1 cellular context compared by ENCODE assay signal in genomic region chr17:17093764-17094163, GRCh38.
TF ChIP-seq lines count a peak whose summit lies in the region.

No MANE protein-coding gene starts in this region.

TF ChIP-seq in H1, 55 proteins besides CTCF, POLR2A, EP300 and RAD21:
- TF ChIP-seq CBX8 (IDR thresholded peaks at IDR 0.05; ENCODE audit: borderline replicate concordance, low read depth, low read length) (no peak), BRCA1 (IDR thresholded peaks at IDR 0.05; ENCODE audit: low read depth, low read length) (no peak), FOSL1 (IDR thresholded peaks at IDR 0.05; ENCODE audit: insufficient read depth, low read depth, low read length) (no peak), TCF12 (IDR thresholded peaks at IDR 0.05; ENCODE audit: low read depth, low read length) (no peak), GTF2F1 (IDR thresholded peaks at IDR 0.05; ENCODE audit: borderline replicate concordance, low read depth, low read length) (no peak), RXRA (IDR thresholded peaks at IDR 0.05; ENCODE audit: insufficient read depth, low read depth, low read length) (no peak), RFX5 (IDR thresholded peaks at IDR 0.05; ENCODE audit: borderline replicate concordance, low read depth, low read length) (no peak), EGR1 (IDR thresholded peaks at IDR 0.05; ENCODE audit: borderline replicate concordance, low read depth, low read length) (no peak), CTBP2 (IDR thresholded peaks at IDR 0.05; ENCODE audit: borderline replicate concordance, insufficient read depth, insufficient read length, low read length) (no peak), CHD2 (IDR thresholded peaks at IDR 0.05; ENCODE audit: low read length) (no peak)
